ENCODE assay signal across 9 cellular contexts in the genomic region with DNA sequence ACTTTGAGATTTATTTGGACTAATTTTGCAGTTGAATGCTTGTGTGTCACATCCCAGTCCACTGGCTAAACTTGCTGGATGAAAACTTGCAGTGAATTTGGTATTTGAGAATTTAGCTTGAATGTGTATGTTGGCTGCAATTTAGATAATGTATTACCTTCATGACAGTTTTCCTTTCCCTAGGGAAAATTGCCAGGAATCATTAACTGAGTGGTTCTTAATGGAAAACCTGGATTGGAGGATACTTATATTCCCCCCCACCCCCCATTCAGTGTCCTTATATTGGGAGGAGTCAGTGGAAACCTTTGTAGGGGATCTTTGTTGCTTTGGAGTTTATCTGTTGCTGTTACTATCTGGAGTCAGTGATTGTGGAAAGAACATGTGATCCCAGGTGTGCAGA.
DNase-seq lines count a peak whose midpoint lies in the region; ATAC-seq and TF ChIP-seq lines count a peak whose summit lies in the region.
"Had no signal": no experiment of that assay in that cellular context is flagged by ENCODE, and none has a peak within 500 bp of the region (broad histone marks: within the 10 kb centered on the region; RNA-seq: fewer than 3 reads in every experiment).

No MANE protein-coding gene starts in this region.

- dilution Hi-C loops in mammary epithelial cell (cut with HindIII; ENCODE audit: low sequenced_read_pairs), result no loop called here

- CTCF ChIA-PET in CD4-positive, alpha-beta T cell (lab: Charles Lee), result interaction anchor here (1.2 kb wide), 1 partner anchor 97 kb away, joined by 3 read pairs; no protein-coding TSS in a partner anchor
- CTCF ChIA-PET in mammary epithelial cell (lab: Charles Lee; ENCODE audit: low non-redundant PET), result no interaction called here
- CTCF ChIA-PET in naive thymus-derived CD4-positive, alpha-beta T cell (lab: Charles Lee), result interaction anchor here (1.2 kb wide), 1 partner anchor 241 kb away, joined by 5 read pairs; no protein-coding TSS in a partner anchor

- peaks cover 31% of the 10 kb centered on the region for H3K36me3 Mint-ChIP-seq in CD4-positive, alpha-beta T cell (ENCODE audit: low read depth)
- H3K36me3 Mint-ChIP-seq in IgD-negative memory B cell, result peaks cover 3% of the 10 kb centered on the region
- H3K36me3 Mint-ChIP-seq in naive thymus-derived CD4-positive, alpha-beta T cell, result peaks cover 0 to 13% (median 11%) of the 10 kb centered on the region in 5 donors

- H3K27me3 Mint-ChIP-seq in CD4-positive, alpha-beta T cell, result no peaks in the 10 kb centered on the region
- no peaks in the 10 kb centered on the region for H3K27me3 Mint-ChIP-seq in IgD-negative memory B cell
- peaks cover 0 to 12% (median 0%) of the 10 kb centered on the region in 5 donors for H3K27me3 Mint-ChIP-seq in naive thymus-derived CD4-positive, alpha-beta T cell

- peak overlapping the region; percentile 95 for H2AFZ ChIP-seq in mammary epithelial cell (ENCODE audit: low read depth, low read length)

- in situ Hi-C loops in mammary epithelial cell (cut with MboI; ENCODE audit: low sequenced_read_pairs in 2 of 2), result no loop called here

- H3K4me3 Mint-ChIP-seq in CD4-positive, alpha-beta T cell, result peak overlapping the region; percentile 99
- H3K4me3 Mint-ChIP-seq in IgD-negative memory B cell, result peak overlapping the region; percentile 93 to 99 (median 96)
- peak overlapping the region; percentile 86 to 99 (median 95) for H3K4me3 Mint-ChIP-seq in naive thymus-derived CD4-positive, alpha-beta T cell

- DNase-seq in CD4-positive, alpha-beta T cell, result no peak
- DNase-seq in mammary epithelial cell (peak; percentile 4), GM19240 (ENCODE audit: insufficient read length, low spot score) (no peak)
- no peak for DNase-seq in naive thymus-derived CD4-positive, alpha-beta T cell
- DNase-seq in activated CD8-positive, alpha-beta memory T cell treated with anti-CD3 and anti-CD28 coated beads, Interleukin-2, amount 50 U/mL, for 4 hours, result no peak

- BruUV-seq in mammary epithelial cell (replicated peaks; lab: Mats Ljungman, UMichigan), result TSS peak; percentile 20

- H3K4me1 Mint-ChIP-seq in CD4-positive, alpha-beta T cell (ENCODE audit: low read depth), result peaks cover 58% of the 10 kb centered on the region
- H3K4me1 Mint-ChIP-seq in IgD-negative memory B cell, result peaks cover 24 to 36% (median 32%) of the 10 kb centered on the region in 3 donors
- H3K4me1 Mint-ChIP-seq in naive thymus-derived CD4-positive, alpha-beta T cell, result peaks cover 26 to 60% (median 48%) of the 10 kb centered on the region in 7 donors

- H3K4me1 ChIP-seq in mammary epithelial cell (ENCODE audit: insufficient read depth, low read length), result peaks cover 10% of the 10 kb centered on the region
- H3K4me1 ChIP-seq in naive thymus-derived CD4-positive, alpha-beta T cell (ENCODE audit: control insufficient read depth in 2 of 2, insufficient read depth in 2 of 2, low read length in 2 of 2), result peaks cover 3 to 20% of the 10 kb centered on the region in 2 donors

- H3K27ac Mint-ChIP-seq in CD4-positive, alpha-beta T cell, result peak overlapping the region; percentile 94
- peak overlapping the region; percentile 26 to 97 (median 62) for H3K27ac Mint-ChIP-seq in IgD-negative memory B cell
- H3K27ac Mint-ChIP-seq in naive thymus-derived CD4-positive, alpha-beta T cell, result peak overlapping the region in 8 of 9 donors; percentile 52 to 97 (median 90)

- H3K79me2 ChIP-seq in mammary epithelial cell (ENCODE audit: insufficient read depth, low read length), result peaks cover 43% of the 10 kb centered on the region

- H3K4me3 ChIP-seq in mammary epithelial cell (replicated peaks in 1 of 3; ENCODE audit: insufficient read depth in 1 of 3, low read depth in 2 of 3, low read length in 3 of 3), result peak overlapping the region; percentile 70 to 83 (median 71)
- peak overlapping the region; percentile 75 for H3K4me3 ChIP-seq in naive thymus-derived CD4-positive, alpha-beta T cell (ENCODE audit: low read length)

- no peaks in the 10 kb centered on the region for H3K9me3 Mint-ChIP-seq in CD4-positive, alpha-beta T cell
- peaks cover 0 to 1% (median 0%) of the 10 kb centered on the region in 3 donors for H3K9me3 Mint-ChIP-seq in IgD-negative memory B cell
- H3K9me3 Mint-ChIP-seq in naive thymus-derived CD4-positive, alpha-beta T cell, result no peaks in the 10 kb centered on the region

- intact Hi-C loops in CD4-positive, alpha-beta T cell (cut with DNase I, micrococcal nuclease), result loop anchor here in 1 of 2 experiments (10.0 kb wide), 1 partner anchor 102 kb away; no protein-coding TSS in a partner anchor
- intact Hi-C loops in mammary epithelial cell (cut with micrococcal nuclease), result loop anchor here (10.0 kb wide), 1 partner anchor 68 kb away; a partner anchor contains a TSS
- intact Hi-C loops in naive thymus-derived CD4-positive, alpha-beta T cell (cut with micrococcal nuclease), result loop anchor here (5.0 kb wide), 3 partner anchors 104 to 359 kb away; a partner anchor contains a TSS

- no peak overlapping the region for H3K27ac ChIP-seq in CD4-positive, alpha-beta T cell (ENCODE audit: low read depth, low read length)
- H3K27ac ChIP-seq in mammary epithelial cell (ENCODE audit: insufficient read depth, low read depth, low read length), result peak overlapping the region; percentile 7
- peak overlapping the region; percentile 85 for H3K27ac ChIP-seq in naive thymus-derived CD4-positive, alpha-beta T cell (ENCODE audit: low read depth, low read length)
- H3K27ac ChIP-seq: HL-60 had no signal

- H3K4me2 ChIP-seq in mammary epithelial cell (ENCODE audit: insufficient read depth, low read depth, low read length), result peak overlapping the region; percentile 91

- peak overlapping the region; percentile 61 for H3K9ac ChIP-seq in mammary epithelial cell (ENCODE audit: insufficient read depth, low read length)

- H3K36me3 ChIP-seq in mammary epithelial cell (ENCODE audit: insufficient read depth, low read length), result peaks cover under 1% of the 10 kb centered on the region
- peaks cover 0 to 4% (median 0%) of the 10 kb centered on the region in 3 experiments for H3K36me3 ChIP-seq in naive thymus-derived CD4-positive, alpha-beta T cell (ENCODE audit: control insufficient read depth in 2 of 3, insufficient read depth in 3 of 3, low read length in 3 of 3)

- H4K20me1 ChIP-seq in mammary epithelial cell (ENCODE audit: insufficient read depth, low read length), result no peaks in the 10 kb centered on the region

- no peak for ATAC-seq in CD4-positive, alpha-beta T cell (ENCODE audit: poor library complexity)
- no peak for ATAC-seq in naive thymus-derived CD4-positive, alpha-beta T cell
- ATAC-seq in GM21723 (IDR thresholded peaks at IDR 0.05; ENCODE audit: unreplicated experiment), result no peak
- no peak for ATAC-seq in HG02981 (IDR thresholded peaks at IDR 0.05; ENCODE audit: unreplicated experiment)

- no peaks in the 10 kb centered on the region for H3K27me3 ChIP-seq in CD4-positive, alpha-beta T cell (ENCODE audit: control insufficient read depth, insufficient read depth, low read length)
- H3K27me3 ChIP-seq in mammary epithelial cell (ENCODE audit: insufficient read depth, low read length), result no peaks in the 10 kb centered on the region
- H3K27me3 ChIP-seq in naive thymus-derived CD4-positive, alpha-beta T cell (ENCODE audit: control insufficient read depth in 2 of 2, insufficient read depth in 2 of 2, low read length in 2 of 2), result no peaks in the 10 kb centered on the region

- POLR2A ChIA-PET in CD4-positive, alpha-beta T cell (lab: Charles Lee), result no interaction called here
- POLR2A ChIA-PET in naive thymus-derived CD4-positive, alpha-beta T cell (lab: Charles Lee), result interaction anchor here (1.1 to 1.2 kb wide), 2 partner anchors 30 to 189 kb away, joined by 3 read pairs; a partner anchor contains a TSS

- TF ChIP-seq CTCF in CD4-positive, alpha-beta T cell (IDR thresholded peaks at IDR 0.05), result no peak
- no peak for TF ChIP-seq CTCF in mammary epithelial cell (conservative IDR thresholded peaks at IDR 0.05 in 1 of 2, IDR thresholded peaks at IDR 0.05 in 1 of 2; ENCODE audit: extremely low read depth in 1 of 2, insufficient read depth in 1 of 2, low read depth in 1 of 2, low read length in 2 of 2)

- no peaks in the 10 kb centered on the region for H3K9me3 ChIP-seq in CD4-positive, alpha-beta T cell (ENCODE audit: control insufficient read depth, low read length)
- no peaks in the 10 kb centered on the region for H3K9me3 ChIP-seq in mammary epithelial cell (replicated peaks; ENCODE audit: insufficient read depth, low read length)
- H3K9me3 ChIP-seq in naive thymus-derived CD4-positive, alpha-beta T cell (ENCODE audit: control insufficient read depth in 2 of 3, low read length in 3 of 3), result no peaks in the 10 kb centered on the region
